Comparison of ENCODE assay signal across 1 cellular context in the genomic region with DNA sequence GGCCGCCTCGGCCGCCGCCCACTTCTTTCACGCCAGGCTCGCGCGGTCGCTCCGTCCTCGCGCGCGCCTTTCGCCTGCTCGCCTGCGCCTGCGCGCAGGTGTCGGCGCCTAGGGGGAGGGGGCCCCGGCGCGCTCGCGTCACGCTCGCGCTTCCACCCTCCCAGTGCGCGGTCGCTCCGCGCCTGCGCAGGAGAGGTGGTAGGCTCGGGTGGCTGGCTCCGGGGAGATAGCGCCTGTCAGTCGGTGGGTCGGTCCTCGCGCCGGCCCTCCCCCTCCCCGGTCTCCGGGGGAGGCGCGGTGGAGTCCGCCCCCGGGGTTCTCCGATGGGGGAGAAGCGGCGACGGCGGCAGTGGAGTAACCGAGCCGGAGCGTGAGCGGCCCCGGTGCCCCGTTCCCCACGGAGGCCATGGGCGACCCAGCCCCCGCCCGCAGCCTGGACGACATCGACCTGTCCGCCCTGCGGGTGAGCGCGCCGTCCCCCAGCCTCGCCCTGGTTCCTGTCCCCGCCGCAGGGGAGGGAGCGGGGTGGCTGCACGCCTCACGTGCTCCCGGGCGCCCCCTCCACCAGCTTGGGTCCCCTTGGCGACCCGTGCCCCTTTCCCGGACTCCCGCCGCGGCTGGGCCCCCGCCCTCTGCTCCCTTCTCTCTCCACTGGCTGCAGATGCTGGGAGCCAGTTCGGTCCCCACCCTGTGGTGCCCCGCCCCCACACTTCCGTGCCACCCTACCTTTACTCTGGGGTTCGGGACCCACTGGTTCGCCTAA.
TF ChIP-seq lines count a peak whose summit lies in the region.

MINK1 (plus strand) TSS at position 163 of the 763 bp plus-strand sequence; CDS start at position 407, 244 bp downstream.

TF ChIP-seq in K562, 482 proteins besides CTCF, POLR2A, EP300 and RAD21 (continued from another document and continues in another):
- peak; percentile 78 for TF ChIP-seq CREM (IDR thresholded peaks at IDR 0.05; ENCODE audit: low read depth)
- peak; percentile 23; the same call in 1 of the 2 replicates for TF ChIP-seq ARID4B (CRISPR knock-in tag; IDR thresholded peaks at IDR 0.05)
- no peak for TF ChIP-seq STAT5A (IDR thresholded peaks at IDR 0.05; ENCODE audit: borderline replicate concordance, low read length)
- TF ChIP-seq ZNF12 (CRISPR knock-in tag; IDR thresholded peaks at IDR 0.05): no peak
- TF ChIP-seq ZNF134 (CRISPR knock-in tag; conservative IDR thresholded peaks at IDR 0.05): no peak
- TF ChIP-seq ZNF699 (CRISPR knock-in tag; IDR thresholded peaks at IDR 0.05; ENCODE audit: insufficient replicate concordance): no peak
- no peak for TF ChIP-seq HNRNPK (IDR thresholded peaks at IDR 0.05; ENCODE audit: low read depth, low read length, poor library complexity, severe bottlenecking)
- no peak for TF ChIP-seq BCOR (IDR thresholded peaks at IDR 0.05)
- TF ChIP-seq SIRT6 (IDR thresholded peaks at IDR 0.05; ENCODE audit: low read depth, low read length): no peak
- TF ChIP-seq PTBP1 (IDR thresholded peaks at IDR 0.05; ENCODE audit: low read depth, low read length): no peak
- TF ChIP-seq ETV6 (IDR thresholded peaks at IDR 0.05; ENCODE audit: borderline replicate concordance in 1 of 2, low read depth in 2 of 2, low read length in 1 of 2): no peak
- no peak for TF ChIP-seq ETV6 (CRISPR knock-in tag; IDR thresholded peaks at IDR 0.05; ENCODE audit: borderline replicate concordance)
- TF ChIP-seq NFYB (IDR thresholded peaks at IDR 0.05; ENCODE audit: extremely low read depth, insufficient read length): no peak
- no peak for TF ChIP-seq ZNF707 (CRISPR knock-in tag; conservative IDR thresholded peaks at IDR 0.05)
- no peak for TF ChIP-seq ZNF668 (CRISPR knock-in tag; IDR thresholded peaks at IDR 0.05)
- TF ChIP-seq GMEB1 (CRISPR knock-in tag; IDR thresholded peaks at IDR 0.05): peak; percentile 93
- TF ChIP-seq POLR2G (IDR thresholded peaks at IDR 0.05; ENCODE audit: low read depth, low read length): peak; percentile 78
- no peak for TF ChIP-seq EHMT2 (IDR thresholded peaks at IDR 0.05)
- TF ChIP-seq TRIM25 (IDR thresholded peaks at IDR 0.05; ENCODE audit: borderline replicate concordance): no peak
- no peak for TF ChIP-seq BMI1 (IDR thresholded peaks at IDR 0.05; ENCODE audit: low read length)
- TF ChIP-seq FOXM1 (IDR thresholded peaks at IDR 0.05; ENCODE audit: low read depth): no peak
- TF ChIP-seq FOXM1 (CRISPR knock-in tag; IDR thresholded peaks at IDR 0.05; ENCODE audit: low read depth): no peak
- TF ChIP-seq ZFP36 (IDR thresholded peaks at IDR 0.05; ENCODE audit: low read depth, low read length, partially characterized antibody): no peak
- no peak for TF ChIP-seq ZBTB34 (CRISPR knock-in tag; IDR thresholded peaks at IDR 0.05)
- TF ChIP-seq CC2D1A (IDR thresholded peaks at IDR 0.05): no peak
- no peak for TF ChIP-seq PHF21A (IDR thresholded peaks at IDR 0.05; ENCODE audit: borderline replicate concordance, low read depth)
- no peak for TF ChIP-seq ZNF175 (CRISPR knock-in tag; IDR thresholded peaks at IDR 0.05; ENCODE audit: low read depth)
- TF ChIP-seq, protein P1, sequence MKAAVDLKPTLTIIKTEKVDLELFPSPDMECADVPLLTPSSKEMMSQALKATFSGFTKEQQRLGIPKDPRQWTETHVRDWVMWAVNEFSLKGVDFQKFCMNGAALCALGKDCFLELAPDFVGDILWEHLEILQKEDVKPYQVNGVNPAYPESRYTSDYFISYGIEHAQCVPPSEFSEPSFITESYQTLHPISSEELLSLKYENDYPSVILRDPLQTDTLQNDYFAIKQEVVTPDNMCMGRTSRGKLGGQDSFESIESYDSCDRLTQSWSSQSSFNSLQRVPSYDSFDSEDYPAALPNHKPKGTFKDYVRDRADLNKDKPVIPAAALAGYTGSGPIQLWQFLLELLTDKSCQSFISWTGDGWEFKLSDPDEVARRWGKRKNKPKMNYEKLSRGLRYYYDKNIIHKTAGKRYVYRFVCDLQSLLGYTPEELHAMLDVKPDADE (conservative IDR thresholded peaks at IDR 0.05; ENCODE audit: control insufficient read depth, low read depth, low read length): peak; percentile 50
- TF ChIP-seq ZNF184 (CRISPR knock-in tag; IDR thresholded peaks at IDR 0.05): no peak
- no peak for TF ChIP-seq ZKSCAN8 (CRISPR knock-in tag; IDR thresholded peaks at IDR 0.05)
- TF ChIP-seq TAF1 (IDR thresholded peaks at IDR 0.05; ENCODE audit: control insufficient read depth, extremely low read depth, insufficient read depth, low read length, severe bottlenecking): peak; percentile 36
- TF ChIP-seq, protein P2, sequence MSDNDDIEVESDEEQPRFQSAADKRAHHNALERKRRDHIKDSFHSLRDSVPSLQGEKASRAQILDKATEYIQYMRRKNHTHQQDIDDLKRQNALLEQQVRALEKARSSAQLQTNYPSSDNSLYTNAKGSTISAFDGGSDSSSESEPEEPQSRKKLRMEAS (CRISPR knock-in tag; IDR thresholded peaks at IDR 0.05): peak; percentile 24; the same call in 1 of the 2 replicates
- peak; percentile 27 to 93; a peak in 3 of 4 replicates for TF ChIP-seq MAZ (CRISPR knock-in tag; conservative IDR thresholded peaks at IDR 0.05 in 1 of 2, IDR thresholded peaks at IDR 0.05 in 1 of 2)
- TF ChIP-seq ZNF77 (CRISPR knock-in tag; IDR thresholded peaks at IDR 0.05): no peak
- TF ChIP-seq NEUROD1 (IDR thresholded peaks at IDR 0.05; ENCODE audit: borderline replicate concordance, low read depth, low read length, partially characterized antibody): no peak
- TF ChIP-seq C11orf30 (IDR thresholded peaks at IDR 0.05; ENCODE audit: low read depth): no peak
- no peak for TF ChIP-seq ZNF511 (CRISPR knock-in tag; IDR thresholded peaks at IDR 0.05)
- no peak for TF ChIP-seq ZNF655 (CRISPR knock-in tag; IDR thresholded peaks at IDR 0.05)
- no peak for TF ChIP-seq NR2C1 (IDR thresholded peaks at IDR 0.05)
- TF ChIP-seq NR2C1 (tag; IDR thresholded peaks at IDR 0.05): no peak
- TF ChIP-seq, protein P3, sequence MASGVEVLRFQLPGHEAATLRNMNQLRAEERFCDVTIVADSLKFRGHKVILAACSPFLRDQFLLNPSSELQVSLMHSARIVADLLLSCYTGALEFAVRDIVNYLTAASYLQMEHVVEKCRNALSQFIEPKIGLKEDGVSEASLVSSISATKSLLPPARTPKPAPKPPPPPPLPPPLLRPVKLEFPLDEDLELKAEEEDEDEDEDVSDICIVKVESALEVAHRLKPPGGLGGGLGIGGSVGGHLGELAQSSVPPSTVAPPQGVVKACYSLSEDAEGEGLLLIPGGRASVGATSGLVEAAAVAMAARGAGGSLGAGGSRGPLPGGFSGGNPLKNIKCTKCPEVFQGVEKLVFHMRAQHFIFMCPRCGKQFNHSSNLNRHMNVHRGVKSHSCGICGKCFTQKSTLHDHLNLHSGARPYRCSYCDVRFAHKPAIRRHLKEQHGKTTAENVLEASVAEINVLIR (CRISPR knock-in tag; IDR thresholded peaks at IDR 0.05): no peak
- TF ChIP-seq HDAC8 (tag; IDR thresholded peaks at IDR 0.05): no peak
- TF ChIP-seq CBX8 (IDR thresholded peaks at IDR 0.05; ENCODE audit: borderline replicate concordance, extremely low read depth, low read depth, low read length, poor library complexity, severe bottlenecking): no peak
- TF ChIP-seq HMGXB4 (CRISPR knock-in tag; IDR thresholded peaks at IDR 0.05): no peak
- no peak for TF ChIP-seq FOS (IDR thresholded peaks at IDR 0.05; ENCODE audit: extremely low read depth, insufficient read length)
- TF ChIP-seq HIVEP1 (CRISPR knock-in tag; IDR thresholded peaks at IDR 0.05): no peak
- TF ChIP-seq SMARCA5 (IDR thresholded peaks at IDR 0.05): no peak
- TF ChIP-seq GATA2 (CRISPR knock-in tag; IDR thresholded peaks at IDR 0.05): no peak
- no peak for TF ChIP-seq ZNF133 (CRISPR knock-in tag; IDR thresholded peaks at IDR 0.05)
